In genomic region chr14:22547948-22548750, GRCh38 we compare ENCODE assay signal across 12 cellular contexts. TPM values are rescaled to one million over a fixed set of nuclear protein-coding genes. Genes with fewer than 3 reads are reported as not detected.
DNase-seq lines count a peak whose midpoint lies in the region; ATAC-seq and TF ChIP-seq lines count a peak whose summit lies in the region.
"Had no signal": no experiment of that assay in that cellular context is flagged by ENCODE, and none has a peak within 500 bp of the region (broad histone marks: within the 10 kb centered on the region; RNA-seq: fewer than 3 reads in every experiment).

No MANE protein-coding gene starts in this region.

- H3K9me3 Mint-ChIP-seq in Caco-2 (ENCODE audit: unreplicated experiment), result no peaks in the 10 kb centered on the region
- H3K9me3 Mint-ChIP-seq in osteocyte (ENCODE audit: unreplicated experiment), result no peaks in the 10 kb centered on the region

- no peak overlapping the region for H3K9ac ChIP-seq in colonic mucosa (ENCODE audit: low read depth in 2 of 2, low read length in 2 of 2)

- H3K27ac ChIP-seq in SJCRH30, result peak overlapping the region; percentile 85
- peak overlapping the region; percentile 54 for H3K27ac ChIP-seq in colonic mucosa
- H3K27ac ChIP-seq: prostate gland, SK-N-MC had no signal

- no TSS peak for BruUV-seq in Caco-2 (replicated peaks; lab: Mats Ljungman, UMichigan)

- H3K36me3 Mint-ChIP-seq in Caco-2 (ENCODE audit: insufficient read depth, unreplicated experiment) (peaks cover 12% of the 10 kb centered on the region), osteocyte (ENCODE audit: unreplicated experiment) (no peaks in the 10 kb centered on the region)

- POLR2A ChIA-PET in Caco-2 (lab: Charles Lee) (interaction anchor here (0.7 to 0.8 kb wide), 2 partner anchors 51 to 176 kb away, joined by 4 to 5 read pairs; no protein-coding TSS in a partner anchor), GM10248 (lab: Yijun Ruan, JAX) (interaction anchor here (0.5 to 1.1 kb wide), 4 partner anchors 16 to 155 kb away, joined by 3 to 6 read pairs (median 5); no protein-coding TSS in a partner anchor)

- H3K27me3 ChIP-seq in Caco-2 (replicated peaks; ENCODE audit: control insufficient read depth, insufficient read depth, low read length) (no peaks in the 10 kb centered on the region), SJCRH30 (no peaks in the 10 kb centered on the region), colonic mucosa (no peaks in the 10 kb centered on the region)
- H3K27me3 ChIP-seq: uterus had no signal

- H3K4me1 ChIP-seq in Caco-2, result peaks cover 33% of the 10 kb centered on the region
- peaks cover 80% of the 10 kb centered on the region for H3K4me1 ChIP-seq in SJCRH30
- H3K4me1 ChIP-seq in colonic mucosa, result no peaks in the 10 kb centered on the region
- H3K4me1 ChIP-seq: prostate gland, uterus had no signal

- H3K36me3 ChIP-seq in Caco-2 (ENCODE audit: control insufficient read depth, insufficient read depth, low read length) (no peaks in the 10 kb centered on the region), SJCRH30 (peaks cover 11% of the 10 kb centered on the region), colonic mucosa (no peaks in the 10 kb centered on the region)
- H3K36me3 ChIP-seq: prostate gland, uterus had no signal

- H3K4me3 ChIP-seq in Caco-2 (ENCODE audit: low read depth, low read length) (no peak overlapping the region), SJCRH30 (no peak overlapping the region), colonic mucosa (no peak overlapping the region)
- H3K4me3 ChIP-seq: prostate gland, SK-N-MC, uterus had no signal

- peak overlapping the region; percentile 94 for H3K27ac Mint-ChIP-seq in Caco-2 (ENCODE audit: unreplicated experiment)
- peak overlapping the region; percentile 54 for H3K27ac Mint-ChIP-seq in osteocyte (ENCODE audit: unreplicated experiment)

- no peaks in the 10 kb centered on the region for H3K27me3 Mint-ChIP-seq in Caco-2 (ENCODE audit: insufficient read depth, unreplicated experiment)
- no peaks in the 10 kb centered on the region for H3K27me3 Mint-ChIP-seq in osteocyte (ENCODE audit: unreplicated experiment)

- peak overlapping the region; percentile 47 for H3K4me3 Mint-ChIP-seq in Caco-2 (ENCODE audit: unreplicated experiment)
- H3K4me3 Mint-ChIP-seq in osteocyte (ENCODE audit: unreplicated experiment), result no peak overlapping the region

- no peaks in the 10 kb centered on the region for H3K9me3 ChIP-seq in Caco-2
- H3K9me3 ChIP-seq in SJCRH30 (replicated peaks), result no peaks in the 10 kb centered on the region
- no peaks in the 10 kb centered on the region for H3K9me3 ChIP-seq in colonic mucosa
- H3K9me3 ChIP-seq: prostate gland, uterus had no signal

- peak; percentile 56 to 77 for DNase-seq in Caco-2
- DNase-seq in SJCRH30, result no peak
- no peak for DNase-seq in colonic mucosa
- no peak for DNase-seq in osteocyte (ENCODE audit: extremely low spot score, unreplicated experiment)
- no peak for DNase-seq in GM10248 (ENCODE audit: extremely low spot score)
- DNase-seq in SIG-M5 treated with dmso at 0.1 percent for 504 hours (lab: John Stamatoyannopoulos, UW; ENCODE audit: unreplicated experiment), result no peak
- no peak for DNase-seq in HCEC 1CT
- DNase-seq: NCI-H510A treated with DMSO at 0.1 percent for 48 hours, uterus had no signal

- CTCF ChIA-PET in Caco-2 (lab: Charles Lee), result interaction anchor here (0.6 to 1.3 kb wide), 5 partner anchors 22 to 322 kb away, joined by 3 to 6 read pairs (median 3); partner anchors contain the start of gene OXA1L
- CTCF ChIA-PET in GM10248 (lab: Yijun Ruan, JAX), result interaction anchor here (0.8 to 5.7 kb wide), 9 partner anchors 8 to 158 kb away, joined by 3 to 48 read pairs (median 4); no protein-coding TSS in a partner anchor

- intact Hi-C loops in Caco-2 (cut with micrococcal nuclease; ENCODE audit: unreplicated experiment), result no loop called here
- intact Hi-C loops in colonic mucosa (cut with DNase I), result no loop called here

- H3K4me1 Mint-ChIP-seq in Caco-2 (ENCODE audit: low read depth, unreplicated experiment) (peaks cover 20% of the 10 kb centered on the region), osteocyte (ENCODE audit: unreplicated experiment) (peaks cover 67% of the 10 kb centered on the region)

- no peak for ATAC-seq in GM19463 (IDR thresholded peaks at IDR 0.05; ENCODE audit: unreplicated experiment)

- no peak for TF ChIP-seq CTCF in Caco-2 (IDR thresholded peaks at IDR 0.05; ENCODE audit: insufficient read depth in 1 of 2, low read depth in 1 of 2, low read length in 1 of 2, severe bottlenecking in 1 of 2, unreplicated experiment in 1 of 2)
- no peak for TF ChIP-seq CTCF in colonic mucosa (IDR thresholded peaks at IDR 0.05)
- no peak for TF ChIP-seq CTCF in osteocyte (IDR thresholded peaks at IDR 0.05)
- no peak for TF ChIP-seq CTCF in GM10248 (IDR thresholded peaks at IDR 0.05; ENCODE audit: control extremely low read depth, extremely low read depth, low read depth, missing control alignments)

RNA-seq across cellular contexts. Expression of gene DAD1, which starts 40.9 kb away (rescaled TPM):
- 151 and 160 TPM in 2 replicates for total RNA-seq in Caco-2 (2022)
- total RNA-seq in SJCRH30 (2014; rRNA removed; shearing (Covaris generic)), result 225 and 241 TPM in 2 replicates
- 100 to 1,000 TPM; 163 to 219 TPM for total RNA-seq in colonic mucosa
- total RNA-seq in osteocyte, result 220 and 223 TPM in 2 replicates

RNA-seq across cellular contexts. Expression of gene ABHD4, which starts 50.0 kb away (rescaled TPM):
- total RNA-seq in Caco-2 (2022), result 64.5 and 73.5 TPM in 2 replicates
- total RNA-seq in SJCRH30 (2014; rRNA removed; shearing (Covaris generic)), result 6.1 and 7.2 TPM in 2 replicates
- total RNA-seq in colonic mucosa, result 10 to 100 TPM; 14.5 to 32.4 TPM
- 74.1 and 87.3 TPM in 2 replicates for total RNA-seq in osteocyte

Comparison
In these comparisons a context has a peak if more than half of its experiments do, and no peak if none do; other contexts are left out.
1. DNase-seq: peak in Caco-2 (2 of 2); none in SJCRH30 (0 of 2), colonic mucosa (single experiment), osteocyte (single experiment), GM10248 (single experiment), SIG-M5 treated with dmso at 0.1 percent for 504 hours (single experiment) and HCEC 1CT (single experiment).